20 cellular contexts compared by ENCODE assay signal in the genomic region with DNA sequence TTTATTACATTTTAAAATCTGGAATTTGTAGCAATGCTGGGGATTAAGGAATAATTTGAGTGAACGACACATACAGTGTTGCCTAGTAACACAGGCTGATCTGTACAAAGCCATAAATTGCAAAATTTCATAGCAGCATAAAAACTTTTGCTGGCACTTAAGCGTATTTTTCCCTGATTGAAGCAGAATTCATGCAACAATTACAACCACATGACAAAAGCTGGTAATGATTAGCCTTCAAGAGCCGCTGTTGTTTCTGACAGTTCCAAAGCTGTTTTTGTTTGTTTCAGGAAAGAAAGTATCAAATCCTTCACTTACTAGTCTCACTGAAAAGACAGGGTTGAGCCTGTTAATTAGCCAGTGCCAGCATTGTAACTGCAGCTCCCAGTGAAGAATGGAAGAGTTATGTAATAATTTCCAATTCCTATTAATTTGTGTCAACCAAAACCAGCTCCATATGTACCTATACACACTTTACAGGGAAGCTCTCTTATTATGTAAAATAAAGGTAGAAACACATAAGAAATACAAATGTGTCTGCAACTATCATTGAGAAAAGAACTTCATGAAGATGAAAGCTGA.
DNase-seq lines count a peak whose midpoint lies in the region; ATAC-seq, FAIRE-seq and TF ChIP-seq lines count a peak whose summit lies in the region.
"Had no signal": no experiment of that assay in that cellular context is flagged by ENCODE, and none has a peak within 500 bp of the region (broad histone marks: within the 10 kb centered on the region; RNA-seq: fewer than 3 reads in every experiment).

No MANE protein-coding gene starts in this region.

- H3K18ac ChIP-seq in mesenchymal stem cell (ENCODE audit: low read depth in 1 of 2, low read length in 2 of 2) = no peak overlapping the region

- H3K9ac ChIP-seq in mesenchymal stem cell (ENCODE audit: low read length) = peak overlapping the region; percentile 59
- H3K9ac ChIP-seq: KMS-11 had no signal

- no peak overlapping the region for H3K27ac Mint-ChIP-seq in type B pancreatic cell
- H3K27ac Mint-ChIP-seq: CD4-positive, alpha-beta T cell had no signal

- peaks cover 2% of the 10 kb centered on the region for H3K27me3 Mint-ChIP-seq in type B pancreatic cell
- H3K27me3 Mint-ChIP-seq: CD4-positive, alpha-beta T cell had no signal

- H2BK120ac ChIP-seq in mesenchymal stem cell (ENCODE audit: low read depth, low read length) = no peak overlapping the region

- no peak overlapping the region for H2AFZ ChIP-seq in mesenchymal stem cell (ENCODE audit: low read depth, low read length)

- WGBS in body of pancreas, 2 donors = 16 to 23% methylated on average over 3 of the region's 3 CpGs
- WGBS in mesenchymal stem cell = 90% methylated on average over 3 of the region's 3 CpGs

- no peak overlapping the region for H3K4ac ChIP-seq in mesenchymal stem cell (ENCODE audit: low read depth in 1 of 2, low read length in 2 of 2)

- peaks cover 2% of the 10 kb centered on the region for H3K9me3 Mint-ChIP-seq in type B pancreatic cell
- H3K9me3 Mint-ChIP-seq: CD4-positive, alpha-beta T cell had no signal

- H3K4me1 ChIP-seq in body of pancreas (peaks cover 11% of the 10 kb centered on the region), mesenchymal stem cell (ENCODE audit: control insufficient read depth, insufficient read depth, low read depth, low read length) (peaks cover 3% of the 10 kb centered on the region), SJCRH30 (peaks cover 18% of the 10 kb centered on the region)
- H3K4me1 ChIP-seq: Peyer's patch had no signal

- H3K79me1 ChIP-seq in mesenchymal stem cell (replicated peaks; ENCODE audit: low read length, poor library complexity, severe bottlenecking) = no peaks in the 10 kb centered on the region

- H2AK5ac ChIP-seq in mesenchymal stem cell (ENCODE audit: low read length, severe bottlenecking) = no peak overlapping the region

- no peak overlapping the region for H4K91ac ChIP-seq in mesenchymal stem cell (ENCODE audit: low read length)

- no peak for DNase-seq in D721Med (ENCODE audit: insufficient read length, low spot score)
- no peak for DNase-seq in body of pancreas
- DNase-seq in mesenchymal stem cell = no peak
- DNase-seq in renal cortical epithelial cell (ENCODE audit: low read depth) = peak; percentile 53
- no peak for DNase-seq in left lobe of liver (ENCODE audit: low spot score)
- DNase-seq in SJCRH30 = no peak
- DNase-seq in T-helper 9 cell = no peak
- no peak for DNase-seq in type B pancreatic cell (ENCODE audit: extremely low spot score, unreplicated experiment)
- DNase-seq: CD4-positive, alpha-beta T cell; NCI-H1417 treated with DMSO at 0.1 percent for 48 hours; NCI-H2029; NCI-H2171 treated with DMSO at 0.1 percent for 48 hours; NCI-H446 treated with DMSO at 0.1 percent for 48 hours; NCI-H69; NK-92 treated with Interleukin-12 subunit alpha and Interleukin-12 subunit beta, amount 100 ng/mL, for 24 hours; Peyer's patch had no signal

- H3K27me3 ChIP-seq in body of pancreas = no peaks in the 10 kb centered on the region
- H3K27me3 ChIP-seq in mesenchymal stem cell (ENCODE audit: control insufficient read depth in 1 of 2, insufficient read depth in 1 of 2, low read length in 2 of 2) = peaks cover 0 to 5% of the 10 kb centered on the region in 2 experiments
- no peaks in the 10 kb centered on the region for H3K27me3 ChIP-seq in SJCRH30
- H3K27me3 ChIP-seq: Peyer's patch had no signal

- H3K23ac ChIP-seq in mesenchymal stem cell (ENCODE audit: low read length in 2 of 2) = no peak overlapping the region

- FAIRE-seq in D721Med (lab: Jason Lieb, UNC) = peak; percentile 46
- FAIRE-seq: A204.1, GM12878, H1 had no signal

- H3K36me3 Mint-ChIP-seq in type B pancreatic cell = peaks cover 2% of the 10 kb centered on the region

- no peak overlapping the region for H4K8ac ChIP-seq in mesenchymal stem cell (ENCODE audit: low read length)

- peaks cover 5% of the 10 kb centered on the region for H3K4me1 Mint-ChIP-seq in type B pancreatic cell (ENCODE audit: unreplicated experiment)

- H3K14ac ChIP-seq in mesenchymal stem cell (ENCODE audit: low read length in 2 of 2) = no peak overlapping the region

- H2BK5ac ChIP-seq in mesenchymal stem cell (ENCODE audit: low read depth, low read length, poor library complexity, severe bottlenecking) = no peak overlapping the region

- ATAC-seq in body of pancreas (peak; percentile 69), left lobe of liver (no peak)
- ATAC-seq: GM12878 had no signal

- no peak overlapping the region for H2BK12ac ChIP-seq in mesenchymal stem cell (ENCODE audit: low read length in 2 of 2)

- H3K9me3 ChIP-seq in body of pancreas (no peaks in the 10 kb centered on the region), mesenchymal stem cell (ENCODE audit: control insufficient read depth, low read length) (no peaks in the 10 kb centered on the region), SJCRH30 (replicated peaks) (no peaks in the 10 kb centered on the region; the same call in 1 of the 2 replicates)
- H3K9me3 ChIP-seq: Peyer's patch had no signal

- H3K4me3 ChIP-seq in body of pancreas (no peak overlapping the region), mesenchymal stem cell (ENCODE audit: insufficient read depth in 1 of 2, low read depth in 1 of 2, low read length in 2 of 2) (peak overlapping the region in 1 of 2 experiments; percentile 43), SJCRH30 (no peak overlapping the region)
- H3K4me3 ChIP-seq: GM12878, Peyer's patch had no signal

- no peak for TF ChIP-seq CTCF in D721Med (IDR thresholded peaks at IDR 0.05; ENCODE audit: insufficient read depth, missing control alignments)
- TF ChIP-seq CTCF in body of pancreas (IDR thresholded peaks at IDR 0.05) = no peak
- TF ChIP-seq CTCF in type B pancreatic cell (conservative IDR thresholded peaks at IDR 0.05) = no peak

- H2BK15ac ChIP-seq in mesenchymal stem cell (ENCODE audit: low read depth, poor library complexity, severe bottlenecking) = no peak overlapping the region

- no peak overlapping the region for H3K4me2 ChIP-seq in mesenchymal stem cell (ENCODE audit: low read length, poor library complexity, severe bottlenecking)

- intact Hi-C loops in body of pancreas (cut with DNase I) = no loop called here

- no peak for TF ChIP-seq POLR2A in body of pancreas (IDR thresholded peaks at IDR 0.05)

- H3K27ac ChIP-seq in body of pancreas = peak overlapping the region in 1 of 4 donors; percentile 43
- H3K27ac ChIP-seq in mesenchymal stem cell (ENCODE audit: low read length, poor library complexity, severe bottlenecking) = no peak overlapping the region
- H3K27ac ChIP-seq in SJCRH30 = no peak overlapping the region
- H3K27ac ChIP-seq: KMS-11, Peyer's patch had no signal

- H3K36me3 ChIP-seq in body of pancreas (replicated peaks in 1 of 2; ENCODE audit: insufficient read depth in 1 of 2, low read depth in 2 of 2) = no peaks in the 10 kb centered on the region
- no peaks in the 10 kb centered on the region for H3K36me3 ChIP-seq in mesenchymal stem cell (ENCODE audit: control insufficient read depth in 1 of 2, insufficient read depth in 2 of 2, low read depth in 1 of 2, low read length in 2 of 2)
- H3K36me3 ChIP-seq in SJCRH30 = no peaks in the 10 kb centered on the region
- H3K36me3 ChIP-seq: Peyer's patch had no signal

- no peak overlapping the region for H3K4me3 Mint-ChIP-seq in type B pancreatic cell
- H3K4me3 Mint-ChIP-seq: CD4-positive, alpha-beta T cell had no signal
